1 cellular context compared by ENCODE assay signal in the genomic region with DNA sequence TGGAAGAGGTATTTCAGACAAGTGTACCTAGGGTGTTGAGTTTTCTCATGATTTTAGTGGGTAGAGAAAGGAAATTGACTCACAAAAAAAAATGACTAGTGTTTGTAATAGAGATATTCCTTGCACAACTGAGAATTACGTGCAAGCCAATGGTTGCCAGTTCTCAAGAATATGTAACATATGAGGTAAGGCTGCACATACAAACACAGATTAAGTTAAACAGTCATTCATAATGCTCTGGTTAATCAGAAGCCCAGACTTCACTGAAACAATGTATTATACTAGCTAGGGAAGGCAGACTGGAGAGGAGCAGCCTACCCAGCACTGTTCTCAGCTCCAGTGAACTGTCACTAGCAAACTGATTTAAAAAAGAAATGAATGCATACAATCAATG.
TF ChIP-seq lines count a peak whose summit lies in the region.

No MANE protein-coding gene starts in this region.

TF ChIP-seq in GM12878, 131 proteins besides CTCF, POLR2A, EP300 and RAD21 (continued from another document):
- TF ChIP-seq, protein P1, sequence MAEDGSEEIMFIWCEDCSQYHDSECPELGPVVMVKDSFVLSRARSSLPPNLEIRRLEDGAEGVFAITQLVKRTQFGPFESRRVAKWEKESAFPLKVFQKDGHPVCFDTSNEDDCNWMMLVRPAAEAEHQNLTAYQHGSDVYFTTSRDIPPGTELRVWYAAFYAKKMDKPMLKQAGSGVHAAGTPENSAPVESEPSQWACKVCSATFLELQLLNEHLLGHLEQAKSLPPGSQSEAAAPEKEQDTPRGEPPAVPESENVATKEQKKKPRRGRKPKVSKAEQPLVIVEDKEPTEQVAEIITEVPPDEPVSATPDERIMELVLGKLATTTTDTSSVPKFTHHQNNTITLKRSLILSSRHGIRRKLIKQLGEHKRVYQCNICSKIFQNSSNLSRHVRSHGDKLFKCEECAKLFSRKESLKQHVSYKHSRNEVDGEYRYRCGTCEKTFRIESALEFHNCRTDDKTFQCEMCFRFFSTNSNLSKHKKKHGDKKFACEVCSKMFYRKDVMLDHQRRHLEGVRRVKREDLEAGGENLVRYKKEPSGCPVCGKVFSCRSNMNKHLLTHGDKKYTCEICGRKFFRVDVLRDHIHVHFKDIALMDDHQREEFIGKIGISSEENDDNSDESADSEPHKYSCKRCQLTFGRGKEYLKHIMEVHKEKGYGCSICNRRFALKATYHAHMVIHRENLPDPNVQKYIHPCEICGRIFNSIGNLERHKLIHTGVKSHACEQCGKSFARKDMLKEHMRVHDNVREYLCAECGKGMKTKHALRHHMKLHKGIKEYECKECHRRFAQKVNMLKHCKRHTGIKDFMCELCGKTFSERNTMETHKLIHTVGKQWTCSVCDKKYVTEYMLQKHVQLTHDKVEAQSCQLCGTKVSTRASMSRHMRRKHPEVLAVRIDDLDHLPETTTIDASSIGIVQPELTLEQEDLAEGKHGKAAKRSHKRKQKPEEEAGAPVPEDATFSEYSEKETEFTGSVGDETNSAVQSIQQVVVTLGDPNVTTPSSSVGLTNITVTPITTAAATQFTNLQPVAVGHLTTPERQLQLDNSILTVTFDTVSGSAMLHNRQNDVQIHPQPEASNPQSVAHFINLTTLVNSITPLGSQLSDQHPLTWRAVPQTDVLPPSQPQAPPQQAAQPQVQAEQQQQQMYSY (CRISPR knock-in tag; IDR thresholded peaks at IDR 0.05) = no peak
- TF ChIP-seq GABPA (IDR thresholded peaks at IDR 0.05; ENCODE audit: low read depth) (no peak), CEBPB (IDR thresholded peaks at IDR 0.05; ENCODE audit: borderline replicate concordance in 1 of 2, low read depth in 2 of 2, low read length in 2 of 2) (no peak), DPF2 (IDR thresholded peaks at IDR 0.05) (no peak), HCFC1 (IDR thresholded peaks at IDR 0.05; ENCODE audit: low read length) (no peak)
- TF ChIP-seq, protein P2, sequence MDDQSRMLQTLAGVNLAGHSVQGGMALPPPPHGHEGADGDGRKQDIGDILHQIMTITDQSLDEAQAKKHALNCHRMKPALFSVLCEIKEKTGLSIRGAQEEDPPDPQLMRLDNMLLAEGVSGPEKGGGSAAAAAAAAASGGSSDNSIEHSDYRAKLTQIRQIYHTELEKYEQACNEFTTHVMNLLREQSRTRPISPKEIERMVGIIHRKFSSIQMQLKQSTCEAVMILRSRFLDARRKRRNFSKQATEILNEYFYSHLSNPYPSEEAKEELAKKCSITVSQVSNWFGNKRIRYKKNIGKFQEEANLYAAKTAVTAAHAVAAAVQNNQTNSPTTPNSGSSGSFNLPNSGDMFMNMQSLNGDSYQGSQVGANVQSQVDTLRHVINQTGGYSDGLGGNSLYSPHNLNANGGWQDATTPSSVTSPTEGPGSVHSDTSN (IDR thresholded peaks at IDR 0.05; ENCODE audit: insufficient replicate concordance, low read depth, low read length) = no peak
